ENCODE assay signal across 19 cellular contexts in the genomic region with DNA sequence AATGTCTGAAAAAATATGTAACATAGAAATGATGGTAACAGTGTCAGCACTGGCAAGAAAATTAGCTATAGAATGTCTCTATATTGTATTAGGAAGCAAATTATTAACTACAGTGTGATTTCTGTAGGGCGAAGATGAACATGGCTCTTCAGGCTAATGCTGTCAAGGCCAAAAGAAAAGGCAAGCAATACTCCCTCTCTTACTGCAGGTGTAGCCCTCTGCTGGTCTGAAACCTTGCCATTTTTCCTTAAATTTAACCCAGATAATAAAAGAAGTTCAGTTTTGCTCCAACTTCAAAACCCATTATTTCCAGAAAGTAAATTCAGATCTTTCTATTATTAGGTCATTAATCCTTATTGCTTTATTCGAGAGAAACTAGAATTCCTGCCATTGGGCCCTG.
A peak's percentile ranks its signal among the peaks of the same experiment; 100 is the strongest.
DNase-seq lines count a peak whose midpoint lies in the region; ATAC-seq and TF ChIP-seq lines count a peak whose summit lies in the region.
"Had no signal": no experiment of that assay in that cellular context is flagged by ENCODE, and none has a peak within 500 bp of the region (broad histone marks: within the 10 kb centered on the region; RNA-seq: fewer than 3 reads in every experiment).

No MANE protein-coding gene starts in this region.

- no peak overlapping the region for H3K4me3 ChIP-seq in H7 (ENCODE audit: insufficient read depth, low read depth, low read length)
- H3K4me3 ChIP-seq in fibroblast of pulmonary artery (replicated peaks; ENCODE audit: low read depth, low read length) = no peak overlapping the region
- H3K4me3 ChIP-seq: esophagus squamous epithelium had no signal

- H3K36me3 Mint-ChIP-seq in WTC11 = no peaks in the 10 kb centered on the region

- no peaks in the 10 kb centered on the region for H3K27me3 ChIP-seq in H7 (ENCODE audit: control insufficient read depth, insufficient read depth, low read length)
- H3K27me3 ChIP-seq: esophagus squamous epithelium had no signal

- no peaks in the 10 kb centered on the region for H3K27me3 Mint-ChIP-seq in WTC11 (ENCODE audit: low read depth)
- H3K27me3 Mint-ChIP-seq: activated B cell treated with CpG ODN at 0.5 μM for 24 hours; dendritic cell treated with granulocyte-macrophage colony-stimulating factor and Interleukin-4, amounts not matched to agents 40 ng/mL and 50 ng/mL, for 4 days; stimulated activated naive CD8-positive, alpha-beta T cell treated with anti-CD3 and anti-CD28 coated beads, Interleukin-15, amount 100 ng/mL, for 72 hours; T-cell had no signal

- CTCF ChIA-PET in WTC11 (lab: Charles Lee) = interaction anchor here (1.0 to 1.7 kb wide), 3 partner anchors 15 to 76 kb away, joined by 3 to 9 read pairs (median 5); no protein-coding TSS in a partner anchor

- DNase-seq in A172 (ENCODE audit: low spot score) = peak; percentile 4
- peak; percentile 15 for DNase-seq in H7
- DNase-seq in WTC11 (ENCODE audit: low spot score) = no peak
- DNase-seq in fibroblast of pulmonary artery (ENCODE audit: low read depth) = no peak
- no peak for DNase-seq in activated CD4-positive, alpha-beta T cell treated with anti-CD3 and anti-CD28 coated beads for 1 hour
- DNase-seq in T-helper 2 cell = no peak
- DNase-seq: activated B cell treated with CpG ODN at 0.5 μM for 24 hours; amniotic stem cell; esophagus squamous epithelium; hypothalamus; MM.1S; NCI-H2081 treated with DMSO at 0.1 percent for 48 hours; NCI-H526 treated with DMSO at 0.1 percent for 48 hours; stimulated activated naive CD8-positive, alpha-beta T cell treated with anti-CD3 and anti-CD28 coated beads, Interleukin-15, amount 100 ng/mL, for 72 hours; T-cell had no signal

- no peak overlapping the region for H3K4me3 Mint-ChIP-seq in WTC11
- H3K4me3 Mint-ChIP-seq: activated B cell treated with CpG ODN at 0.5 μM for 24 hours; dendritic cell treated with granulocyte-macrophage colony-stimulating factor and Interleukin-4, amounts not matched to agents 40 ng/mL and 50 ng/mL, for 4 days; stimulated activated naive CD8-positive, alpha-beta T cell treated with anti-CD3 and anti-CD28 coated beads, Interleukin-15, amount 100 ng/mL, for 72 hours; T-cell had no signal

- POLR2A ChIA-PET in WTC11 (lab: Charles Lee) = no interaction called here

- no peak for TF ChIP-seq CTCF in WTC11 (IDR thresholded peaks at IDR 0.05)
- TF ChIP-seq CTCF in fibroblast of pulmonary artery (IDR thresholded peaks at IDR 0.05; ENCODE audit: low read length, missing control alignments) = peak; percentile 24

- H3K36me3 ChIP-seq in H7 (replicated peaks; ENCODE audit: control insufficient read depth, insufficient read depth, low read length) = no peaks in the 10 kb centered on the region; the same call in 1 of the 2 replicates
- H3K36me3 ChIP-seq: esophagus squamous epithelium had no signal

- peaks cover 3% of the 10 kb centered on the region; the same call in 1 of the 2 replicates for H3K4me1 Mint-ChIP-seq in WTC11
- H3K4me1 Mint-ChIP-seq: activated B cell treated with CpG ODN at 0.5 μM for 24 hours; stimulated activated naive CD8-positive, alpha-beta T cell treated with anti-CD3 and anti-CD28 coated beads, Interleukin-15, amount 100 ng/mL, for 72 hours had no signal

- no peak overlapping the region for H3K27ac Mint-ChIP-seq in WTC11
- H3K27ac Mint-ChIP-seq: activated B cell treated with CpG ODN at 0.5 μM for 24 hours; dendritic cell treated with granulocyte-macrophage colony-stimulating factor and Interleukin-4, amounts not matched to agents 40 ng/mL and 50 ng/mL, for 4 days; stimulated activated naive CD8-positive, alpha-beta T cell treated with anti-CD3 and anti-CD28 coated beads, Interleukin-15, amount 100 ng/mL, for 72 hours; T-cell had no signal

- no peaks in the 10 kb centered on the region for H3K9me3 Mint-ChIP-seq in WTC11
- H3K9me3 Mint-ChIP-seq: activated B cell treated with CpG ODN at 0.5 μM for 24 hours; dendritic cell treated with granulocyte-macrophage colony-stimulating factor and Interleukin-4, amounts not matched to agents 40 ng/mL and 50 ng/mL, for 4 days; stimulated activated naive CD8-positive, alpha-beta T cell treated with anti-CD3 and anti-CD28 coated beads, Interleukin-15, amount 100 ng/mL, for 72 hours; T-cell had no signal

- ATAC-seq in WTC11 = peak; percentile 63; the same call in 1 of the 2 replicates
- no peak for ATAC-seq in GM19455 (IDR thresholded peaks at IDR 0.05; ENCODE audit: unreplicated experiment)
- no peak for ATAC-seq in HG03280 (IDR thresholded peaks at IDR 0.05; ENCODE audit: unreplicated experiment)
- ATAC-seq: Panc1; stimulated activated naive CD8-positive, alpha-beta T cell treated with anti-CD3 and anti-CD28 coated beads, Interleukin-15, amount 100 ng/mL, for 72 hours; T-cell had no signal

TF ChIP-seq in WTC11, 78 proteins besides CTCF, POLR2A, EP300 and RAD21:
- TF ChIP-seq ATF1 (CRISPR knock-in tag; IDR thresholded peaks at IDR 0.05) = no peak
- TF ChIP-seq TP53 (CRISPR knock-in tag; IDR thresholded peaks at IDR 0.05) = no peak
- no peak for TF ChIP-seq CBFB (CRISPR knock-in tag; IDR thresholded peaks at IDR 0.05; ENCODE audit: low read depth)
- TF ChIP-seq RORB (CRISPR knock-in tag; IDR thresholded peaks at IDR 0.05) = no peak
- TF ChIP-seq, protein P1, sequence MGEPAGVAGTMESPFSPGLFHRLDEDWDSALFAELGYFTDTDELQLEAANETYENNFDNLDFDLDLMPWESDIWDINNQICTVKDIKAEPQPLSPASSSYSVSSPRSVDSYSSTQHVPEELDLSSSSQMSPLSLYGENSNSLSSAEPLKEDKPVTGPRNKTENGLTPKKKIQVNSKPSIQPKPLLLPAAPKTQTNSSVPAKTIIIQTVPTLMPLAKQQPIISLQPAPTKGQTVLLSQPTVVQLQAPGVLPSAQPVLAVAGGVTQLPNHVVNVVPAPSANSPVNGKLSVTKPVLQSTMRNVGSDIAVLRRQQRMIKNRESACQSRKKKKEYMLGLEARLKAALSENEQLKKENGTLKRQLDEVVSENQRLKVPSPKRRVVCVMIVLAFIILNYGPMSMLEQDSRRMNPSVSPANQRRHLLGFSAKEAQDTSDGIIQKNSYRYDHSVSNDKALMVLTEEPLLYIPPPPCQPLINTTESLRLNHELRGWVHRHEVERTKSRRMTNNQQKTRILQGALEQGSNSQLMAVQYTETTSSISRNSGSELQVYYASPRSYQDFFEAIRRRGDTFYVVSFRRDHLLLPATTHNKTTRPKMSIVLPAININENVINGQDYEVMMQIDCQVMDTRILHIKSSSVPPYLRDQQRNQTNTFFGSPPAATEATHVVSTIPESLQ (CRISPR knock-in tag; IDR thresholded peaks at IDR 0.05) = no peak
- TF ChIP-seq FOXP1 (CRISPR knock-in tag; IDR thresholded peaks at IDR 0.05; ENCODE audit: borderline replicate concordance) = no peak
- TF ChIP-seq ZNF423 (CRISPR knock-in tag; IDR thresholded peaks at IDR 0.05) = no peak
- TF ChIP-seq MYBL2 (CRISPR knock-in tag; IDR thresholded peaks at IDR 0.05) = no peak

Comparison
In these comparisons a context has a peak if more than half of its experiments do, and no peak if none do; other contexts are left out.
1. DNase-seq: peak in A172 (single experiment) and H7 (single experiment); none in WTC11 (single experiment), fibroblast of pulmonary artery (single experiment), activated CD4-positive, alpha-beta T cell treated with anti-CD3 and anti-CD28 coated beads for 1 hour (single experiment) and T-helper 2 cell (0 of 5).